ENCODE assay signal across 31 cellular contexts in genomic region chr10:78572565-78572964, GRCh38.
DNase-seq lines count a peak whose midpoint lies in the region; FAIRE-seq and TF ChIP-seq lines count a peak whose summit lies in the region.
"Had no signal": no experiment of that assay in that cellular context is flagged by ENCODE, and none has a peak within 500 bp of the region (broad histone marks: within the 10 kb centered on the region; RNA-seq: fewer than 3 reads in every experiment).

No MANE protein-coding gene starts in this region.

- no peak overlapping the region for H3K9ac ChIP-seq in neural progenitor cell

- H3K27ac Mint-ChIP-seq in neural progenitor cell = peak overlapping the region; percentile 14
- no peak overlapping the region for H3K27ac Mint-ChIP-seq in CD4-positive, alpha-beta memory T cell
- H3K27ac Mint-ChIP-seq: activated CD4-positive, alpha-beta T cell treated with anti-CD3 and anti-CD28 coated beads for 36 hours; activated CD8-positive, alpha-beta T cell treated with anti-CD3 and anti-CD28 coated beads for 36 hours; activated naive CD4-positive, alpha-beta T cell treated with anti-CD3 and anti-CD28 coated beads, Interleukin-2, amount 50 U/mL, for 72 hours; memory B cell; stimulated activated memory B cell treated with anti-CD40 and anti-IgM and Interleukin-4, amounts not matched to agents 10 μg/mL and 1 μg/mL and 100 μg/mL, for 72 hours; T-helper 2 cell treated with Interferon-gamma antibody and Interleukin-4, amounts not matched to agents 5 μg/mL and 100 μg/mL, for 36 hours had no signal

- no peaks in the 10 kb centered on the region for H3K27me3 ChIP-seq in neural progenitor cell
- no peaks in the 10 kb centered on the region for H3K27me3 ChIP-seq in tibial artery
- H3K27me3 ChIP-seq in CD4-positive, alpha-beta memory T cell (ENCODE audit: insufficient read depth, low read length) = no peaks in the 10 kb centered on the region
- H3K27me3 ChIP-seq: cardiac muscle cell, hepatocyte had no signal

- H3K27me3 Mint-ChIP-seq in neural progenitor cell (ENCODE audit: insufficient read depth, low read depth) = peaks cover 9% of the 10 kb centered on the region
- H3K27me3 Mint-ChIP-seq in CD4-positive, alpha-beta memory T cell = peaks cover 5 to 7% of the 10 kb centered on the region in 2 donors
- H3K27me3 Mint-ChIP-seq: activated CD4-positive, alpha-beta T cell treated with anti-CD3 and anti-CD28 coated beads for 36 hours; activated CD8-positive, alpha-beta T cell treated with anti-CD3 and anti-CD28 coated beads for 36 hours had no signal

- H3K79me2 ChIP-seq in neural progenitor cell (ENCODE audit: low read depth) = no peaks in the 10 kb centered on the region
- H3K79me2 ChIP-seq: hepatocyte had no signal

- TF ChIP-seq CTCF in fibroblast of mammary gland (conservative IDR thresholded peaks at IDR 0.05; ENCODE audit: control insufficient read depth, insufficient read depth, low read depth, low read length) (no peak), neural progenitor cell (IDR thresholded peaks at IDR 0.05) (no peak), tibial artery (IDR thresholded peaks at IDR 0.05) (no peak)

- H3F3A ChIP-seq in neural progenitor cell (ENCODE audit: low read depth) = no peaks in the 10 kb centered on the region

- H4K20me1 ChIP-seq in neural progenitor cell (ENCODE audit: low read depth) = no peaks in the 10 kb centered on the region

- H3K4me3 Mint-ChIP-seq in neural progenitor cell = no peak overlapping the region
- H3K4me3 Mint-ChIP-seq in CD4-positive, alpha-beta memory T cell = no peak overlapping the region
- H3K4me3 Mint-ChIP-seq: activated CD4-positive, alpha-beta T cell treated with anti-CD3 and anti-CD28 coated beads for 36 hours; activated CD8-positive, alpha-beta T cell treated with anti-CD3 and anti-CD28 coated beads for 36 hours; memory B cell; stimulated activated memory B cell treated with anti-CD40 and anti-IgM and Interleukin-4, amounts not matched to agents 10 μg/mL and 1 μg/mL and 100 μg/mL, for 72 hours; T-helper 2 cell treated with Interferon-gamma antibody and Interleukin-4, amounts not matched to agents 5 μg/mL and 100 μg/mL, for 36 hours had no signal

- H3K36me3 Mint-ChIP-seq in neural progenitor cell = no peaks in the 10 kb centered on the region
- no peaks in the 10 kb centered on the region for H3K36me3 Mint-ChIP-seq in CD4-positive, alpha-beta memory T cell
- H3K36me3 Mint-ChIP-seq: activated naive CD4-positive, alpha-beta T cell treated with anti-CD3 and anti-CD28 coated beads, Interleukin-2, amount 50 U/mL, for 72 hours; memory B cell; stimulated activated memory B cell treated with anti-CD40 and anti-IgM and Interleukin-4, amounts not matched to agents 10 μg/mL and 1 μg/mL and 100 μg/mL, for 72 hours had no signal

- peak; percentile 15 for DNase-seq in activated CD8-positive, alpha-beta memory T cell treated with anti-CD3 and anti-CD28 coated beads for 24 hours
- DNase-seq in activated CD8-positive, alpha-beta memory T cell treated with anti-CD3 and anti-CD28 coated beads, Interleukin-2, amount 50 U/mL, for 48 hours = no peak
- DNase-seq in fibroblast of mammary gland (ENCODE audit: low read depth) (peak; percentile 51), neural progenitor cell (ENCODE audit: low spot score) (no peak), tibial artery (peak; percentile 77 to 85), GM12891 (ENCODE audit: insufficient read length, low spot score) (no peak)
- no peak for DNase-seq in CD4-positive, alpha-beta memory T cell
- DNase-seq in stimulated activated CD8-positive, alpha-beta memory T cell treated with anti-CD3 and anti-CD28 coated beads, Interleukin-4, amount 100 ng/mL, for 48 hours = no peak
- DNase-seq: activated CD4-positive, alpha-beta T cell treated with anti-CD3 and anti-CD28 coated beads for 36 hours; activated CD8-positive, alpha-beta T cell treated with anti-CD3 and anti-CD28 coated beads for 36 hours; aorta; Caco-2; DMS53; effector CD8-positive, alpha-beta T cell; foreskin melanocyte; KG1; NCI-H2029; NCI-H526; NK-92 treated with Interleukin-12 subunit alpha and Interleukin-12 subunit beta, amount 100 ng/mL, for 24 hours; SHP77 treated with DMSO at 0.1 percent for 48 hours; stimulated activated CD4-positive, alpha-beta T cell treated with anti-CD3 and anti-CD28 coated beads, Interleukin-15, amount 100 ng/mL, for 24 hours had no signal

- H3K27ac ChIP-seq in neural progenitor cell = no peak overlapping the region
- H3K27ac ChIP-seq in tibial artery = no peak overlapping the region
- no peak overlapping the region for H3K27ac ChIP-seq in CD4-positive, alpha-beta memory T cell (ENCODE audit: low read depth, low read length)
- H3K27ac ChIP-seq: 22Rv1, C4-2B, cardiac muscle cell, hepatocyte, VCaP had no signal

- H3K4me1 ChIP-seq in neural progenitor cell (peaks cover 7% of the 10 kb centered on the region), tibial artery (no peaks in the 10 kb centered on the region)
- H3K4me1 ChIP-seq in CD4-positive, alpha-beta memory T cell (ENCODE audit: insufficient read depth, low read length) = no peaks in the 10 kb centered on the region

- intact Hi-C loops in tibial artery (cut with DNase I; ENCODE audit: low total_unique reads) = no loop called here
- intact Hi-C loops in CD4-positive, alpha-beta memory T cell (cut with micrococcal nuclease) = no loop called here

- no peak for TF ChIP-seq POLR2A in GM12891 (IDR thresholded peaks at IDR 0.05; ENCODE audit: low read depth, low read length)

- H3K4me3 ChIP-seq in fibroblast of mammary gland (ENCODE audit: control insufficient read depth, low read depth, low read length) (no peak overlapping the region), neural progenitor cell (no peak overlapping the region), tibial artery (no peak overlapping the region)
- no peak overlapping the region for H3K4me3 ChIP-seq in CD4-positive, alpha-beta memory T cell (ENCODE audit: low read length in 2 of 2)
- H3K4me3 ChIP-seq: cardiac muscle cell, hepatocyte had no signal

- peaks cover 42% of the 10 kb centered on the region for H3K4me1 Mint-ChIP-seq in neural progenitor cell
- H3K4me1 Mint-ChIP-seq in CD4-positive, alpha-beta memory T cell = no peaks in the 10 kb centered on the region
- H3K4me1 Mint-ChIP-seq: activated CD4-positive, alpha-beta T cell treated with anti-CD3 and anti-CD28 coated beads for 36 hours had no signal

- H2AFZ ChIP-seq in neural progenitor cell (replicated peaks) = no peak overlapping the region
- H2AFZ ChIP-seq: hepatocyte had no signal

- FAIRE-seq in GM12891 (lab: Jason Lieb, UNC) = no peak
- FAIRE-seq: colon had no signal

- no peak overlapping the region for H3K4me2 ChIP-seq in neural progenitor cell
- H3K4me2 ChIP-seq: hepatocyte had no signal

- POLR2A ChIA-PET in CD4-positive, alpha-beta memory T cell (lab: Charles Lee; ENCODE audit: partially characterized antibody) = no interaction called here

- no peaks in the 10 kb centered on the region for H3K36me3 ChIP-seq in neural progenitor cell
- no peaks in the 10 kb centered on the region for H3K36me3 ChIP-seq in tibial artery
- H3K36me3 ChIP-seq in CD4-positive, alpha-beta memory T cell (ENCODE audit: insufficient read depth, low read length) = no peaks in the 10 kb centered on the region
- H3K36me3 ChIP-seq: cardiac muscle cell had no signal

- H3K9me3 ChIP-seq in neural progenitor cell (ENCODE audit: low read depth) (no peaks in the 10 kb centered on the region), tibial artery (no peaks in the 10 kb centered on the region)
- no peaks in the 10 kb centered on the region for H3K9me3 ChIP-seq in CD4-positive, alpha-beta memory T cell (ENCODE audit: control insufficient read depth in 1 of 2, low read length in 2 of 2)
- H3K9me3 ChIP-seq: Caco-2 had no signal

- peaks cover 5% of the 10 kb centered on the region for H3K9me3 Mint-ChIP-seq in neural progenitor cell
- peaks cover 0 to 2% (median 0%) of the 10 kb centered on the region in 8 donors for H3K9me3 Mint-ChIP-seq in CD4-positive, alpha-beta memory T cell
- H3K9me3 Mint-ChIP-seq: activated CD8-positive, alpha-beta T cell treated with anti-CD3 and anti-CD28 coated beads for 36 hours; activated naive CD4-positive, alpha-beta T cell treated with anti-CD3 and anti-CD28 coated beads, Interleukin-2, amount 50 U/mL, for 72 hours; memory B cell; stimulated activated memory B cell treated with anti-CD40 and anti-IgM and Interleukin-4, amounts not matched to agents 10 μg/mL and 1 μg/mL and 100 μg/mL, for 72 hours; T-helper 2 cell treated with Interferon-gamma antibody and Interleukin-4, amounts not matched to agents 5 μg/mL and 100 μg/mL, for 36 hours had no signal

- CTCF ChIA-PET in CD4-positive, alpha-beta memory T cell (lab: Charles Lee; ENCODE audit: partially characterized antibody) = no interaction called here

TF ChIP-seq in GM12891, 5 proteins besides CTCF, POLR2A, EP300 and RAD21:
- no peak for TF ChIP-seq POLR2AphosphoS5 (IDR thresholded peaks at IDR 0.05; ENCODE audit: low read depth, low read length)
- no peak for TF ChIP-seq SPI1 (IDR thresholded peaks at IDR 0.05; ENCODE audit: low read depth, low read length)
- no peak for TF ChIP-seq PAX5 (IDR thresholded peaks at IDR 0.05; ENCODE audit: insufficient read depth, low read length, severe bottlenecking)
- TF ChIP-seq TAF1 (IDR thresholded peaks at IDR 0.05; ENCODE audit: low read depth, low read length) = no peak
- TF ChIP-seq POU2F2 (IDR thresholded peaks at IDR 0.05; ENCODE audit: low read depth, low read length) = no peak

Comparison
In these comparisons a context has a peak if more than half of its experiments do, and no peak if none do; other contexts are left out.
1. DNase-seq: peak in activated CD8-positive, alpha-beta memory T cell treated with anti-CD3 and anti-CD28 coated beads for 24 hours (single experiment), fibroblast of mammary gland (single experiment) and tibial artery (2 of 2); none in activated CD8-positive, alpha-beta memory T cell treated with anti-CD3 and anti-CD28 coated beads, Interleukin-2, amount 50 U/mL, for 48 hours (single experiment), neural progenitor cell (single experiment), CD4-positive, alpha-beta memory T cell (0 of 5), GM12891 (single experiment) and stimulated activated CD8-positive, alpha-beta memory T cell treated with anti-CD3 and anti-CD28 coated beads, Interleukin-4, amount 100 ng/mL, for 48 hours (single experiment).